Comparison of ENCODE assay signal across 29 cellular contexts in the genomic region with DNA sequence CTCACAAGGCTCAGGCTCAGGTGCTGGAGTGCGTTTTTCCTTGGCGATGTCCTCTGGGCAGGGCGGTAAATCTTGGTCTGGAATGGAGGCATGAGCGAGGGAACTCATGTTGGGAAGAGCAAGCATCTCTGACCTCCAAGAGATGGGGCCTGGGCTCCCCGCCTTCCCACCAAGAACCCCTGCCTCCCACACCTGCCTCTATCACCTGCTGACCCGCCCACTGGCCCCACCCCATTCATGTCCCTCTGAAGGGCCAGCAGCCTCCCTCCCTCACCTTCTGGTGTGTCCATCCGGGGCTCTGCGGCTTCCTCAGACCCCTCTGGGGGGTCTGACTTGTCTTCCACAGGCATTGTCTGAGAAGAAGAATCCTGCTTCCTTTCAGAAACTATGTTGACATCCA. TPM values are rescaled to one million over a fixed set of nuclear protein-coding genes. Genes with fewer than 3 reads are reported as not detected.
"Had no signal": no experiment of that assay in that cellular context is flagged by ENCODE, and none has a peak within 500 bp of the region (broad histone marks: within the 10 kb centered on the region; RNA-seq: fewer than 3 reads in every experiment).

No MANE protein-coding gene starts in this region.

- H3K27me3 ChIP-seq: stomach, suprapubic skin, testis, thyroid gland, tibial artery, tibial nerve, transverse colon, upper lobe of left lung, upper lobe of right lung, uterus, vagina had no signal

- H3K27ac ChIP-seq: stomach, suprapubic skin, testis, thyroid gland, tibial artery, tibial nerve, transverse colon, upper lobe of left lung, upper lobe of right lung, uterus, vagina had no signal

- H3K4me3 Mint-ChIP-seq: stimulated activated effector memory CD8-positive, alpha-beta T cell treated with anti-CD3 and anti-CD28 coated beads, Interleukin-12 subunit alpha, Interleukin-12 subunit beta, amount 100 ng/mL, for 72 hours; stimulated activated memory B cell treated with anti-CD40 and anti-IgM and Interleukin-4, amounts not matched to agents 10 μg/mL and 1 μg/mL and 100 μg/mL, for 72 hours; stimulated activated naive B cell treated with anti-CD40 and anti-IgM and Interleukin-4, amounts not matched to agents 10 μg/mL and 1 μg/mL and 100 μg/mL, for 72 hours; stimulated activated naive CD8-positive, alpha-beta T cell treated with anti-CD3 and anti-CD28 coated beads, Interleukin-15, amount 100 ng/mL, for 72 hours; stimulated activated naive CD8-positive, alpha-beta T cell treated with anti-CD3 and anti-CD28 coated beads, Interleukin-15, Interleukin-2, amounts not matched to agents 100 ng/mL and 50 ng/mL, for 24 hours; type B pancreatic cell had no signal

- H3K9me3 ChIP-seq: stomach, suprapubic skin, testis, thoracic aorta, thyroid gland, tibial artery, transverse colon, upper lobe of left lung, upper lobe of right lung, uterus, vagina had no signal

- H3K9me3 Mint-ChIP-seq: stimulated activated effector memory CD8-positive, alpha-beta T cell treated with anti-CD3 and anti-CD28 coated beads, Interleukin-12 subunit alpha, Interleukin-12 subunit beta, amount 100 ng/mL, for 72 hours; stimulated activated memory B cell treated with anti-CD40 and anti-IgM and Interleukin-4, amounts not matched to agents 10 μg/mL and 1 μg/mL and 100 μg/mL, for 72 hours; stimulated activated naive B cell treated with anti-CD40 and anti-IgM and Interleukin-4, amounts not matched to agents 10 μg/mL and 1 μg/mL and 100 μg/mL, for 72 hours; stimulated activated naive CD8-positive, alpha-beta T cell treated with anti-CD3 and anti-CD28 coated beads, Interleukin-15, amount 100 ng/mL, for 72 hours; stimulated activated naive CD8-positive, alpha-beta T cell treated with anti-CD3 and anti-CD28 coated beads, Interleukin-15, Interleukin-2, amounts not matched to agents 100 ng/mL and 50 ng/mL, for 24 hours; type B pancreatic cell had no signal

- FAIRE-seq: urothelium cell line had no signal

- H3K27me3 Mint-ChIP-seq: stimulated activated memory B cell treated with anti-CD40 and anti-IgM and Interleukin-4, amounts not matched to agents 10 μg/mL and 1 μg/mL and 100 μg/mL, for 72 hours; stimulated activated naive B cell treated with anti-CD40 and anti-IgM and Interleukin-4, amounts not matched to agents 10 μg/mL and 1 μg/mL and 100 μg/mL, for 72 hours; stimulated activated naive CD8-positive, alpha-beta T cell treated with anti-CD3 and anti-CD28 coated beads, Interleukin-15, amount 100 ng/mL, for 72 hours; stimulated activated naive CD8-positive, alpha-beta T cell treated with anti-CD3 and anti-CD28 coated beads, Interleukin-15, Interleukin-2, amounts not matched to agents 100 ng/mL and 50 ng/mL, for 24 hours; type B pancreatic cell had no signal

- H3K4me1 ChIP-seq: testis, thyroid gland, tibial artery, tibial nerve, transverse colon, upper lobe of left lung, upper lobe of right lung, uterus, vagina had no signal

- H3K4me1 Mint-ChIP-seq: stimulated activated memory B cell treated with anti-CD40 and anti-IgM and Interleukin-4, amounts not matched to agents 10 μg/mL and 1 μg/mL and 100 μg/mL, for 72 hours had no signal

- H3K27ac Mint-ChIP-seq: stimulated activated effector memory CD8-positive, alpha-beta T cell treated with anti-CD3 and anti-CD28 coated beads, Interleukin-12 subunit alpha, Interleukin-12 subunit beta, amount 100 ng/mL, for 72 hours; stimulated activated memory B cell treated with anti-CD40 and anti-IgM and Interleukin-4, amounts not matched to agents 10 μg/mL and 1 μg/mL and 100 μg/mL, for 72 hours; stimulated activated naive B cell treated with anti-CD40 and anti-IgM and Interleukin-4, amounts not matched to agents 10 μg/mL and 1 μg/mL and 100 μg/mL, for 72 hours; stimulated activated naive CD8-positive, alpha-beta T cell treated with anti-CD3 and anti-CD28 coated beads, Interleukin-15, amount 100 ng/mL, for 72 hours; stimulated activated naive CD8-positive, alpha-beta T cell treated with anti-CD3 and anti-CD28 coated beads, Interleukin-15, Interleukin-2, amounts not matched to agents 100 ng/mL and 50 ng/mL, for 24 hours; type B pancreatic cell had no signal

- H3K36me3 ChIP-seq: uterus had no signal

- ATAC-seq: stimulated activated effector memory CD8-positive, alpha-beta T cell treated with anti-CD3 and anti-CD28 coated beads, Interleukin-12 subunit alpha, Interleukin-12 subunit beta, amount 100 ng/mL, for 72 hours; stimulated activated memory B cell treated with anti-CD40 and anti-IgM and Interleukin-4, amounts not matched to agents 10 μg/mL and 1 μg/mL and 100 μg/mL, for 72 hours; stimulated activated naive B cell treated with anti-CD40 and anti-IgM and Interleukin-4, amounts not matched to agents 10 μg/mL and 1 μg/mL and 100 μg/mL, for 72 hours; stimulated activated naive CD8-positive, alpha-beta T cell treated with anti-CD3 and anti-CD28 coated beads, Interleukin-15, amount 100 ng/mL, for 72 hours; stimulated activated naive CD8-positive, alpha-beta T cell treated with anti-CD3 and anti-CD28 coated beads, Interleukin-15, Interleukin-2, amounts not matched to agents 100 U/mL and 50 U/mL, for 24 hours; upper lobe of right lung had no signal

- DNase-seq: stimulated activated CD4-positive, alpha-beta T cell treated with anti-CD3 and anti-CD28 coated beads, Interleukin-2, amount 100 ng/mL, for 48 hours; stimulated activated CD4-positive, alpha-beta T cell treated with anti-CD3 and anti-CD28 coated beads, Interleukin-4, amount 100 ng/mL, for 1 hour; stimulated activated CD4-positive, alpha-beta T cell treated with anti-CD3 and anti-CD28 coated beads, Interleukin-4, amount 100 ng/mL, for 24 hours; stimulated activated CD4-positive, alpha-beta T cell treated with anti-CD3 and anti-CD28 coated beads, Interleukin-4, amount 100 ng/mL, for 4 hours; stimulated activated CD8-positive, alpha-beta memory T cell treated with anti-CD3 and anti-CD28 coated beads, Interleukin-4, amount 100 ng/mL, for 48 hours; stimulated activated naive B cell treated with anti-CD40 and anti-IgM and Interleukin-4, amounts not matched to agents 10 μg/mL and 1 μg/mL and 100 μg/mL, for 72 hours; stimulated activated naive CD4-positive, alpha-beta T cell; stimulated activated naive CD4-positive, alpha-beta T cell treated with Interleukin-2 at 50 U/mL for 16 hours; stimulated activated naive CD8-positive, alpha-beta T cell treated with anti-CD3 and anti-CD28 coated beads, Interleukin-15, amount 100 ng/mL, for 72 hours; stimulated activated naive CD8-positive, alpha-beta T cell treated with anti-CD3 and anti-CD28 coated beads, Interleukin-15, Interleukin-2, amounts not matched to agents 100 U/mL and 50 U/mL, for 24 hours; stomach; substantia nigra; testis; thyroid gland; tibial artery; transverse colon; trophoblast cell; upper lobe of left lung; upper lobe of right lung; uterus had no signal

- H3K4me3 ChIP-seq: stomach, suprapubic skin, testis, thoracic aorta, thyroid gland, tibial artery, tibial nerve, transverse colon, upper lobe of left lung, upper lobe of right lung, uterus, vagina had no signal

RNA-seq across cellular contexts. Expression of a gene that starts 31.2 kb away (rescaled TPM):
- total RNA-seq: testis, thoracic aorta, tibial nerve had no signal
